In genomic region chr13:91580749-91581148, GRCh38 we compare ENCODE assay signal across 7 cellular contexts.
"Had no signal": no experiment of that assay in that cellular context is flagged by ENCODE, and none has a peak within 500 bp of the region (broad histone marks: within the 10 kb centered on the region; RNA-seq: fewer than 3 reads in every experiment).

No MANE protein-coding gene starts in this region.

- ATAC-seq: HepG2 had no signal

- FAIRE-seq: HepG2, HTR-8/SVneo had no signal

- H3K27ac ChIP-seq: HL-60, KMS-11 had no signal

- H3K9ac ChIP-seq: KMS-11 had no signal

- H3K4me2 ChIP-seq: KMS-11 had no signal

- DNase-seq: IMR-90, KBM-7, KG1 had no signal
